Comparison of ENCODE assay signal across 1 cellular context in the genomic region with DNA sequence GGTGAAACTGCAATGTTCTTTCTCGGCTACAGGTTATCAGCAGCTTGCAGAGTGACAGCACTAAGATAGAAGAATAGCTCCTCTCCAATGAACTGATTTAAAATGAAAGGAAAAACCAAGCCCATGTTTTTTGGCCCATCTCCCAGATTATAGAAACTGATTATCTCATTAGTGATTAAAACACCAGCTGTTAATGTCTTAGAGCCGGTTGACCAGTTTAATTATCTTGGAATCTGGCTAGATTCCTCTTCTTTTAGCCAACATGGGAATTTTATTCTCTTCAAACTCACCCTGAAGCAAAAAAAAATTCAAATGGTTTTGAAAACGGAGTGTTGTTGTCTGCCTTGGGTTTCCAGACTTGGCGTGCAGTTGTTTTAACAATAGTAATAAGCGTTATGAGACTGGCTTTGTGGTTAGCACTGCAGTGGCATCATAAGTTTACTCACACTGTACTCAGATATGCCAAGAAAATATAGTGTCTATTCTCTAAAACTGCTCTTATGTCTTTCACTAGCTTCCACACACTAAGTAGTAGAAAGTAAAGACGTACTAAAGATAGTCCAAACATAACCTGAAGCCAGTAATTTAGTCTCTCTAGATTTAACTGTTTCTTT.
TF ChIP-seq lines count a peak whose summit lies in the region.

No MANE protein-coding gene starts in this region.

TF ChIP-seq in GM23338, 12 proteins besides CTCF, POLR2A, EP300 and RAD21 (continued from another document):
- TF ChIP-seq, protein P1, sequence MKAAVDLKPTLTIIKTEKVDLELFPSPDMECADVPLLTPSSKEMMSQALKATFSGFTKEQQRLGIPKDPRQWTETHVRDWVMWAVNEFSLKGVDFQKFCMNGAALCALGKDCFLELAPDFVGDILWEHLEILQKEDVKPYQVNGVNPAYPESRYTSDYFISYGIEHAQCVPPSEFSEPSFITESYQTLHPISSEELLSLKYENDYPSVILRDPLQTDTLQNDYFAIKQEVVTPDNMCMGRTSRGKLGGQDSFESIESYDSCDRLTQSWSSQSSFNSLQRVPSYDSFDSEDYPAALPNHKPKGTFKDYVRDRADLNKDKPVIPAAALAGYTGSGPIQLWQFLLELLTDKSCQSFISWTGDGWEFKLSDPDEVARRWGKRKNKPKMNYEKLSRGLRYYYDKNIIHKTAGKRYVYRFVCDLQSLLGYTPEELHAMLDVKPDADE (IDR thresholded peaks at IDR 0.05), result no peak
- TF ChIP-seq CREB1 (CRISPR knock-in tag; IDR thresholded peaks at IDR 0.05; ENCODE audit: low read depth) (no peak), JUNB (IDR thresholded peaks at IDR 0.05; ENCODE audit: unreplicated experiment) (no peak), POLR2AphosphoS5 (IDR thresholded peaks at IDR 0.05; ENCODE audit: low read depth) (no peak), ZNF114 (CRISPR knock-in tag; IDR thresholded peaks at IDR 0.05) (no peak), ZNF462 (CRISPR knock-in tag; IDR thresholded peaks at IDR 0.05) (no peak), EZH2 (IDR thresholded peaks at IDR 0.05; ENCODE audit: low read depth, unreplicated experiment) (no peak)
